ENCODE assay signal across 11 cellular contexts in genomic region chr1:226135059-226135651, GRCh38. TPM values are rescaled to one million over a fixed set of nuclear protein-coding genes. Genes with fewer than 3 reads are reported as not detected.
DNase-seq lines count a peak whose midpoint lies in the region; ATAC-seq and TF ChIP-seq lines count a peak whose summit lies in the region.
"Had no signal": no experiment of that assay in that cellular context is flagged by ENCODE, and none has a peak within 500 bp of the region (broad histone marks: within the 10 kb centered on the region; RNA-seq: fewer than 3 reads in every experiment).

No MANE protein-coding gene starts in this region.

- DNase-seq in NCI-H2081 (lab: John Stamatoyannopoulos, UW) (peak; percentile 84 to 96), cerebellar cortex (ENCODE audit: low spot score) (peak; percentile 87), lung microvascular endothelial cell (ENCODE audit: low read depth in 2 of 2) (peak; percentile 48 to 64), retina (no peak)
- no peak for DNase-seq in activated CD4-positive, CD25-positive, alpha-beta regulatory T cell treated with anti-CD3 and anti-CD28 coated beads, Interleukin-2, amount 50 U/mL, for 72 hours
- DNase-seq: OCI-M1 had no signal

- no peak for ATAC-seq in HG02798 (IDR thresholded peaks at IDR 0.05; ENCODE audit: poor library complexity, unreplicated experiment)
- ATAC-seq in HG03520 (IDR thresholded peaks at IDR 0.05; ENCODE audit: unreplicated experiment), result no peak

- peak overlapping the region; percentile 89 for H3K27ac ChIP-seq in C4-2B
- H3K27ac ChIP-seq: BLaER1, parathyroid adenoma had no signal

- no peak for TF ChIP-seq CTCF in C4-2B (conservative IDR thresholded peaks at IDR 0.05)

RNA-seq across cellular contexts. Expression of gene ACBD3, which starts 51.4 kb away (rescaled TPM):
- total RNA-seq in lung microvascular endothelial cell, result 22.7 and 33.9 TPM in 2 replicates

Comparison
In these comparisons a context has a peak if more than half of its experiments do, and no peak if none do; other contexts are left out.
1. DNase-seq: peak in NCI-H2081 (2 of 2), cerebellar cortex (single experiment) and lung microvascular endothelial cell (2 of 2); none in retina (single experiment) and activated CD4-positive, CD25-positive, alpha-beta regulatory T cell treated with anti-CD3 and anti-CD28 coated beads, Interleukin-2, amount 50 U/mL, for 72 hours (single experiment).